Comparison of ENCODE assay signal across 2 cellular contexts in genomic region chr4:144080135-144080534, GRCh38.
A peak's percentile ranks its signal among the peaks of the same experiment; 100 is the strongest.
DNase-seq lines count a peak whose midpoint lies in the region; ATAC-seq, FAIRE-seq and TF ChIP-seq lines count a peak whose summit lies in the region.
"Not testable (repeated sequence)": the region's sequence is repeated elsewhere in the genome, so short reads cannot be mapped to it uniquely, and the experiment has no call there.

No MANE protein-coding gene starts in this region.

- in situ Hi-C loops in K562 (cut with MboI), result not testable (repeated sequence)

- H3K9me1 ChIP-seq in K562 (ENCODE audit: control insufficient read depth, insufficient read depth, low read length), result not testable (repeated sequence)

- not testable (repeated sequence) for H3K9ac ChIP-seq in K562 (ENCODE audit: insufficient read depth in 1 of 2, low read depth in 2 of 2, low read length in 2 of 2); mesendoderm (ENCODE audit: low read length)

- H3K79me1 ChIP-seq in mesendoderm (ENCODE audit: low read length), result not testable (repeated sequence)

- FAIRE-seq in K562 (lab: Jason Lieb, UNC), result not testable (repeated sequence)

- peak overlapping the region; percentile 19; the same call in 1 of the 2 replicates for H2AFZ ChIP-seq in K562 (ENCODE audit: low read depth, low read length)

- H2BK5ac ChIP-seq in mesendoderm (ENCODE audit: low read length), result not testable (repeated sequence)

- peak in 1 of 4 experiments; percentile 54 for DNase-seq in K562 (ENCODE audit: extremely low read depth in 1 of 4, low spot score in 3 of 4)
- DNase-seq in mesendoderm, result not testable (repeated sequence)

- not testable (repeated sequence) for H3K27ac ChIP-seq in K562 (ENCODE audit: extremely low read depth, low read depth, low read length); mesendoderm (ENCODE audit: low read depth, low read length)

- ATAC-seq in K562, result peak; percentile 23

- H3K36me3 ChIP-seq in K562 (ENCODE audit: control insufficient read depth, insufficient read depth, low read length); mesendoderm (ENCODE audit: control insufficient read depth, insufficient read depth, low read length): not testable (repeated sequence)

- POLR2A ChIA-PET in K562 (lab: Yijun Ruan, JAX), result not testable (repeated sequence)

- intact Hi-C loops in K562 (cut with micrococcal nuclease), result not testable (repeated sequence)

- H4K8ac ChIP-seq in mesendoderm (ENCODE audit: low read depth, low read length), result not testable (repeated sequence)

- peak overlapping the region; percentile 51 for H3K18ac ChIP-seq in mesendoderm (ENCODE audit: low read length)

- H3K79me2 ChIP-seq in K562 (ENCODE audit: control insufficient read depth, insufficient read depth, low read length); mesendoderm (ENCODE audit: control insufficient read depth, insufficient read depth, low read length): not testable (repeated sequence)

- TF ChIP-seq POLR2A in K562 (conservative IDR thresholded peaks at IDR 0.05), result not testable (repeated sequence)

- not testable (repeated sequence) for BruUV-seq in K562 (replicated peaks; lab: Mats Ljungman, UMichigan)

- TF ChIP-seq RAD21 in K562 (CRISPR knock-in tag; conservative IDR thresholded peaks at IDR 0.05 in 1 of 2, IDR thresholded peaks at IDR 0.05 in 1 of 2), result not testable (repeated sequence)

- H3K4ac ChIP-seq in mesendoderm (ENCODE audit: low read depth, low read length), result not testable (repeated sequence)

- not testable (repeated sequence) for H3K23ac ChIP-seq in mesendoderm (ENCODE audit: low read length)

- not testable (repeated sequence) for H3K4me2 ChIP-seq in K562 (ENCODE audit: insufficient read depth, low read length); mesendoderm (ENCODE audit: low read length)

- 8% methylated on average over 3 of the region's 4 CpGs for WGBS in K562 (ENCODE audit: insufficient coverage, low coverage, missing lambda C conversion rate)
- WGBS in mesendoderm (ENCODE audit: extremely low coverage, insufficient coverage, low lambda C conversion rate), result no CpG with 5 or more reads among the region's 4 CpGs

- not testable (repeated sequence) for H4K5ac ChIP-seq in mesendoderm (ENCODE audit: low read length)

- not testable (repeated sequence) for H3K4me3 ChIP-seq in K562; mesendoderm (ENCODE audit: low read length)

- not testable (repeated sequence) for H3K9me3 ChIP-seq in K562 (replicated peaks; ENCODE audit: control insufficient read depth, insufficient read depth, low read depth, low read length)

- TF ChIP-seq CTCF in K562 (IDR thresholded peaks at IDR 0.05 in 2 of 3, conservative IDR thresholded peaks at IDR 0.05 in 1 of 3; ENCODE audit: insufficient read depth in 2 of 3, low read depth in 1 of 3, low read length in 3 of 3), result not testable (repeated sequence)

- peaks cover 0 to 16% of the 10 kb centered on the region in 2 experiments; a peak in 3 of 5 replicates for H3K4me1 ChIP-seq in K562 (replicated peaks in 1 of 2; ENCODE audit: control insufficient read depth in 2 of 2, insufficient read depth in 2 of 2, low read length in 2 of 2)
- H3K4me1 ChIP-seq in mesendoderm (ENCODE audit: control insufficient read depth, low read depth, low read length), result not testable (repeated sequence)

- not testable (repeated sequence) for H4K20me1 ChIP-seq in K562 (replicated peaks; ENCODE audit: control insufficient read depth, insufficient read depth, low read length)

- CTCF ChIA-PET in K562 (lab: Yijun Ruan, JAX; ENCODE audit: low intra/inter-chr PET ratio), result not testable (repeated sequence)

- not testable (repeated sequence) for H2AK5ac ChIP-seq in mesendoderm (ENCODE audit: low read length)

- not testable (repeated sequence) for TF ChIP-seq EP300 in K562 (IDR thresholded peaks at IDR 0.05; ENCODE audit: low read length)

- not testable (repeated sequence) for H2BK120ac ChIP-seq in mesendoderm (ENCODE audit: low read depth, low read length)

- not testable (repeated sequence) for H3K27me3 ChIP-seq in K562 (ENCODE audit: control insufficient read depth in 2 of 2, insufficient read depth in 2 of 2, low read length in 2 of 2); mesendoderm (ENCODE audit: insufficient read depth, low read length, poor library complexity)

- not testable (repeated sequence) for H2BK15ac ChIP-seq in mesendoderm (replicated peaks; ENCODE audit: low read depth)

- not testable (repeated sequence) for H3K56ac ChIP-seq in mesendoderm (ENCODE audit: low read length)

TF ChIP-seq in K562, 482 proteins besides CTCF, POLR2A, EP300 and RAD21:
- peak; percentile 85 for TF ChIP-seq HMBOX1 (IDR thresholded peaks at IDR 0.05)
